In the genomic region with DNA sequence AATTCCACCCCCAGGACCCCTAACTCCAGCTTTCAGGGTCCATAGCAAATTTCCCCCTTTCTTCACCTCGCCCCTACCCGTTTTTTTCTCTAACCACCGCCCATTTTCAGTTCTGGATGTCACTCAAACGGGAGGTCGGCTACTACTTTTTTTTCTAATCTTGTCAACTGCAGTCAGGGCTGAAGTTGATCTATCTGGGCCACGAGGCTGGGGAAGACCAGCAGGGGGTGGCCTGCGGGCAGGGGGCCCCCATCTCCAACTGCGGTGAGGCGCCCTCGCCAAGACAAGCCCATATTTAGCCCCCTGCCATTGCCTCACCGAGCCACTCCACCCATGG, we compare ENCODE assay signal across 8 cellular contexts. TPM values are rescaled to one million over a fixed set of nuclear protein-coding genes. Genes with fewer than 3 reads are reported as not detected.
A peak's percentile ranks its signal among the peaks of the same experiment; 100 is the strongest.
DNase-seq lines count a peak whose midpoint lies in the region; ATAC-seq and TF ChIP-seq lines count a peak whose summit lies in the region.

No MANE protein-coding gene starts in this region.

- peak overlapping the region; percentile 89 for H3K4me3 ChIP-seq in BLaER1
- peak overlapping the region; percentile 82 to 92 for H3K4me3 ChIP-seq in ascending aorta
- H3K4me3 ChIP-seq in lung: peak overlapping the region; percentile 87

- peak overlapping the region; percentile 97 for H3K4me2 ChIP-seq in BLaER1

- no peaks in the 10 kb centered on the region for H3K27me3 ChIP-seq in BLaER1
- no peaks in the 10 kb centered on the region for H3K27me3 ChIP-seq in ascending aorta
- no peaks in the 10 kb centered on the region for H3K27me3 ChIP-seq in lung (ENCODE audit: control insufficient read depth, insufficient read depth)

- ATAC-seq in GM19351 (IDR thresholded peaks at IDR 0.05; ENCODE audit: unreplicated experiment): peak; percentile 36
- ATAC-seq in HG03354 (IDR thresholded peaks at IDR 0.05; ENCODE audit: poor library complexity, severe bottlenecking, unreplicated experiment): peak; percentile 37
- peak; percentile 9 for ATAC-seq in lung (ENCODE audit: insufficient read depth, low FRiP score)
- ATAC-seq in GM21717 (IDR thresholded peaks at IDR 0.05; ENCODE audit: unreplicated experiment): no peak

- H3K4me1 ChIP-seq in BLaER1: peaks cover 45% of the 10 kb centered on the region
- peaks cover 3 to 12% of the 10 kb centered on the region in 2 donors for H3K4me1 ChIP-seq in ascending aorta
- H3K4me1 ChIP-seq in lung (ENCODE audit: control insufficient read depth in 2 of 2, insufficient read depth in 2 of 2, low read length in 2 of 2): peaks cover 3 to 8% of the 10 kb centered on the region in 2 donors

- peak overlapping the region; percentile 78 for H3K9ac ChIP-seq in BLaER1

- WGBS in lung, 2 donors: 0 to 1% methylated on average over 11 of the region's 11 CpGs

- intact Hi-C loops in ascending aorta (cut with DNase I): loop anchor here (5.0 kb wide), 2 partner anchors 75 to 330 kb away; no protein-coding TSS in a partner anchor

- H3K36me3 ChIP-seq in BLaER1 (no peaks in the 10 kb centered on the region), ascending aorta (no peaks in the 10 kb centered on the region), lung (ENCODE audit: control insufficient read depth in 2 of 2, insufficient read depth in 2 of 2, low read length in 2 of 2) (no peaks in the 10 kb centered on the region)

- H4K20me1 ChIP-seq in BLaER1: no peaks in the 10 kb centered on the region

- TF ChIP-seq CTCF in ascending aorta (IDR thresholded peaks at IDR 0.05) (no peak), lung (IDR thresholded peaks at IDR 0.05; ENCODE audit: control extremely low read depth, extremely low read depth) (no peak)

- H3K9me3 ChIP-seq in BLaER1: no peaks in the 10 kb centered on the region
- H3K9me3 ChIP-seq in ascending aorta: no peaks in the 10 kb centered on the region
- no peaks in the 10 kb centered on the region for H3K9me3 ChIP-seq in lung (ENCODE audit: control insufficient read depth in 2 of 2, insufficient read depth in 1 of 2, low read length in 1 of 2)

- DNase-seq in ascending aorta (ENCODE audit: low spot score in 2 of 2) (no peak), lung (ENCODE audit: low spot score) (no peak), T1000 (lab: John Stamatoyannopoulos, UW) (no peak), A172 (ENCODE audit: low spot score) (no peak)

- H3K27ac ChIP-seq in BLaER1 (peak overlapping the region; percentile 62), ascending aorta (peak overlapping the region; percentile 83 to 85), lung (ENCODE audit: low read depth in 1 of 2, low read length in 1 of 2) (peak overlapping the region; percentile 93 to 98)

RNA-seq across cellular contexts. Expression of a gene that starts 0.7 kb away (rescaled TPM):
- 69.4 TPM for total RNA-seq in ascending aorta
- 100 to 1,000 TPM in 1 of 2 donors, 10 to 100 TPM in 1; 40.4 to 115 TPM for total RNA-seq in lung
- polyA plus RNA-seq in lung: 10 to 100 TPM; 22.7 to 31.8 TPM
- total RNA-seq in A172 (2014; rRNA removed; shearing (Covaris generic)): 12.6 and 16.9 TPM in 2 replicates

RNA-seq across cellular contexts. Expression of a gene that starts 53.2 kb away (rescaled TPM):
- total RNA-seq in ascending aorta: 8.6 TPM
- total RNA-seq in lung: 10 to 100 TPM; 28.0 to 66.1 TPM
- polyA plus RNA-seq in lung: 1 to 10 TPM; 7.0 to 7.5 TPM
- total RNA-seq in A172 (2014; rRNA removed; shearing (Covaris generic)): 14.1 and 54.6 TPM in 2 replicates
